ENCODE assay signal across 26 cellular contexts in genomic region chr3:147364771-147365170, GRCh38. TPM values are rescaled to one million over a fixed set of nuclear protein-coding genes. Genes with fewer than 3 reads are reported as not detected.
DNase-seq lines count a peak whose midpoint lies in the region; ATAC-seq, FAIRE-seq and TF ChIP-seq lines count a peak whose summit lies in the region.
"Had no signal": no experiment of that assay in that cellular context is flagged by ENCODE, and none has a peak within 500 bp of the region (broad histone marks: within the 10 kb centered on the region; RNA-seq: fewer than 3 reads in every experiment).

No MANE protein-coding gene starts in this region.

- no peak overlapping the region for H3K18ac ChIP-seq in H9 (ENCODE audit: insufficient read length, low read depth, low read length)

- H3K4me3 ChIP-seq in endothelial cell of umbilical vein (replicated peaks in 1 of 3; ENCODE audit: insufficient read depth in 1 of 3, low read depth in 1 of 3, low read length in 3 of 3): no peak overlapping the region
- H3K4me3 ChIP-seq in neural progenitor cell: no peak overlapping the region
- H3K4me3 ChIP-seq in psoas muscle: no peak overlapping the region
- H3K4me3 ChIP-seq: BLaER1 had no signal

- H3T11ph ChIP-seq in H9 (ENCODE audit: low read length): no peak overlapping the region

- H3K79me1 ChIP-seq in H9 (ENCODE audit: insufficient read depth, low read depth, low read length, poor library complexity, severe bottlenecking): no peaks in the 10 kb centered on the region

- peaks cover 13% of the 10 kb centered on the region for H3F3A ChIP-seq in neural progenitor cell (ENCODE audit: low read depth)

- H2AK5ac ChIP-seq in H9 (ENCODE audit: insufficient read length, low read length): no peak overlapping the region

- H2BK12ac ChIP-seq in H9 (ENCODE audit: insufficient read length, low read depth, low read length): no peak overlapping the region

- H3K27me3 ChIP-seq in endothelial cell of umbilical vein (ENCODE audit: control insufficient read depth in 2 of 2, insufficient read depth in 2 of 2, low read length in 2 of 2): peaks cover 74 to 98% of the 10 kb centered on the region in 2 experiments
- H3K27me3 ChIP-seq in neural progenitor cell: peaks cover 100% of the 10 kb centered on the region
- peaks cover 58% of the 10 kb centered on the region for H3K27me3 ChIP-seq in H9 (ENCODE audit: insufficient read depth, low read length)
- peaks cover 8 to 66% (median 19%) of the 10 kb centered on the region in 3 donors for H3K27me3 ChIP-seq in psoas muscle (ENCODE audit: insufficient read depth in 3 of 3, low read length in 2 of 3)

- H4K91ac ChIP-seq in H9 (ENCODE audit: insufficient read length, low read depth, low read length): no peak overlapping the region

- H3K56ac ChIP-seq in H9 (ENCODE audit: insufficient read length, low read depth, low read length): no peak overlapping the region

- no TSS peak for BruUV-seq in endothelial cell of umbilical vein (replicated peaks; lab: Mats Ljungman, UMichigan)

- H3K36me3 Mint-ChIP-seq in brain (no peaks in the 10 kb centered on the region), neural progenitor cell (peaks cover 4% of the 10 kb centered on the region), H9 (ENCODE audit: insufficient read depth in 1 of 3, low read depth in 3 of 3) (no peaks in the 10 kb centered on the region)
- H3K36me3 Mint-ChIP-seq: CD4-positive, alpha-beta memory T cell; CD4-positive, CD25-positive, alpha-beta regulatory T cell had no signal

- H3K4me1 Mint-ChIP-seq in brain (peaks cover 39% of the 10 kb centered on the region), neural progenitor cell (peaks cover 83% of the 10 kb centered on the region), H9 (peaks cover 16 to 41% of the 10 kb centered on the region in 2 experiments)
- H3K4me1 Mint-ChIP-seq: CD14-positive monocyte; CD4-positive, alpha-beta memory T cell; CD8-positive, alpha-beta memory T cell had no signal

- no peak overlapping the region for H3K4ac ChIP-seq in H9 (ENCODE audit: low read depth, low read length)

- H3K9me3 Mint-ChIP-seq in brain: peaks cover 0 to 2% (median 0%) of the 10 kb centered on the region in 5 experiments
- no peaks in the 10 kb centered on the region for H3K9me3 Mint-ChIP-seq in neural progenitor cell
- H3K9me3 Mint-ChIP-seq in H9: peaks cover 0 to 3% of the 10 kb centered on the region in 2 experiments; a peak in 1 of 5 replicates

- intact Hi-C loops in endothelial cell of umbilical vein (cut with micrococcal nuclease) (no loop called here), psoas muscle (cut with DNase I) (loop anchor here in 1 of 2 donors (10.0 kb wide), 1 partner anchor 250 kb away; no protein-coding TSS in a partner anchor)

- TF ChIP-seq POLR2A in endothelial cell of umbilical vein (IDR thresholded peaks at IDR 0.05; ENCODE audit: low read depth, low read length): no peak

- 100% methylated on average over 1 of the region's 1 CpG for WGBS in H9 (ENCODE audit: extremely low coverage, insufficient read length, low lambda C conversion rate)
- WGBS in psoas muscle, 3 donors: 56 to 86% (median 76%) methylated on average over 1 of the region's 1 CpG

- H2BK15ac ChIP-seq in H9 (ENCODE audit: low read depth, low read length): no peak overlapping the region

- H3K27ac Mint-ChIP-seq in brain: peak overlapping the region in 4 of 5 experiments; percentile 22 to 87 (median 70)
- H3K27ac Mint-ChIP-seq in neural progenitor cell: peak overlapping the region; percentile 34
- no peak overlapping the region for H3K27ac Mint-ChIP-seq in H9
- H3K27ac Mint-ChIP-seq: CD14-positive monocyte; CD4-positive, alpha-beta memory T cell; CD4-positive, CD25-positive, alpha-beta regulatory T cell had no signal

- H2AFZ ChIP-seq in endothelial cell of umbilical vein (ENCODE audit: low read depth, low read length) (no peak overlapping the region), neural progenitor cell (replicated peaks) (no peak overlapping the region), H9 (ENCODE audit: low read length) (no peak overlapping the region)

- POLR2A ChIA-PET in endothelial cell of umbilical vein (lab: Charles Lee): no interaction called here

- H3K4me1 ChIP-seq in endothelial cell of umbilical vein (ENCODE audit: control insufficient read depth, extremely low read depth, insufficient read depth, low read length) (no peaks in the 10 kb centered on the region), neural progenitor cell (peaks cover 19% of the 10 kb centered on the region), H9 (ENCODE audit: insufficient read depth, low read length) (no peaks in the 10 kb centered on the region), psoas muscle (no peaks in the 10 kb centered on the region)
- H3K4me1 ChIP-seq: BE2C, Caco-2 had no signal

- no peak overlapping the region for H3K27ac ChIP-seq in endothelial cell of umbilical vein (ENCODE audit: insufficient read depth, low read depth, low read length)
- no peak overlapping the region for H3K27ac ChIP-seq in neural progenitor cell
- H3K27ac ChIP-seq in H9 (ENCODE audit: insufficient read length, low read depth, low read length): no peak overlapping the region
- no peak overlapping the region for H3K27ac ChIP-seq in psoas muscle
- H3K27ac ChIP-seq: BLaER1 had no signal

- H3K4me2 ChIP-seq in endothelial cell of umbilical vein (ENCODE audit: insufficient read depth, low read length) (no peak overlapping the region), neural progenitor cell (no peak overlapping the region), H9 (ENCODE audit: insufficient read depth, insufficient read length, low read length) (no peak overlapping the region)
- H3K4me2 ChIP-seq: BLaER1 had no signal

- H3K4me3 Mint-ChIP-seq in brain: peak overlapping the region in 3 of 5 experiments; percentile 9 to 71 (median 40)
- H3K4me3 Mint-ChIP-seq in neural progenitor cell: peak overlapping the region; percentile 51
- H3K4me3 Mint-ChIP-seq in H9: no peak overlapping the region
- H3K4me3 Mint-ChIP-seq: CD4-positive, alpha-beta memory T cell; CD4-positive, CD25-positive, alpha-beta regulatory T cell; CD8-positive, alpha-beta memory T cell had no signal

- H2BK5ac ChIP-seq in H9 (ENCODE audit: insufficient read length, low read length): no peak overlapping the region

- H2BK20ac ChIP-seq in H9 (ENCODE audit: low read depth, low read length, poor library complexity, severe bottlenecking): no peak overlapping the region

- H3K9ac ChIP-seq in endothelial cell of umbilical vein (replicated peaks; ENCODE audit: extremely low read depth, insufficient read depth, low read length) (no peak overlapping the region), neural progenitor cell (no peak overlapping the region), H9 (ENCODE audit: extremely low read depth, insufficient read length, low read length) (no peak overlapping the region)
- H3K9ac ChIP-seq: BLaER1 had no signal

- H3K23ac ChIP-seq in H9 (ENCODE audit: insufficient read length, low read depth, low read length): no peak overlapping the region

- H4K20me1 ChIP-seq in endothelial cell of umbilical vein (replicated peaks; ENCODE audit: control insufficient read depth, extremely low read depth, insufficient read depth, low read length) (no peaks in the 10 kb centered on the region), neural progenitor cell (ENCODE audit: low read depth) (peaks cover 43% of the 10 kb centered on the region), H9 (ENCODE audit: control insufficient read depth, insufficient read depth, insufficient read length) (no peaks in the 10 kb centered on the region)
- H4K20me1 ChIP-seq: BLaER1 had no signal

- H3K23me2 ChIP-seq in H9 (ENCODE audit: insufficient read length, low read depth, low read length, poor library complexity, severe bottlenecking): peaks cover 8% of the 10 kb centered on the region

- dilution Hi-C loops in endothelial cell of umbilical vein (cut with MboI; ENCODE audit: extremely low pct_ligation_motif_present, low sequenced_read_pairs): no loop called here

- DNase-seq in endothelial cell of umbilical vein (ENCODE audit: low read depth, low spot score) (no peak), neural progenitor cell (ENCODE audit: low spot score) (no peak), H9 (no peak), psoas muscle (no peak), COLO829 (ENCODE audit: low spot score) (no peak)
- DNase-seq: 8988T; ACHN; BE2C; C1 segment of cervical spinal cord; Caco-2; Calu3; CD4-positive, alpha-beta memory T cell; CD4-positive, CD25-positive, alpha-beta regulatory T cell; CD8-positive, alpha-beta memory T cell; DMS79 treated with DMSO at 0.1 percent for 48 hours; GF-D8 had no signal

- no peak overlapping the region for H2BK120ac ChIP-seq in H9 (ENCODE audit: low read depth, low read length, poor library complexity, severe bottlenecking)

- H4K5ac ChIP-seq in H9 (ENCODE audit: insufficient read length, low read depth, low read length): no peak overlapping the region

- no peak overlapping the region for H4K8ac ChIP-seq in H9 (replicated peaks; ENCODE audit: insufficient read length, low read depth, low read length)

- H3K9me3 ChIP-seq in endothelial cell of umbilical vein (replicated peaks; ENCODE audit: control insufficient read depth, insufficient read depth, low read length) (no peaks in the 10 kb centered on the region), neural progenitor cell (ENCODE audit: low read depth) (no peaks in the 10 kb centered on the region), H9 (ENCODE audit: control insufficient read depth, low read depth, low read length) (no peaks in the 10 kb centered on the region), psoas muscle (no peaks in the 10 kb centered on the region)
- H3K9me3 ChIP-seq: BE2C, Caco-2 had no signal

- H3K27me3 Mint-ChIP-seq in brain: peaks cover 94% of the 10 kb centered on the region
- H3K27me3 Mint-ChIP-seq in neural progenitor cell (ENCODE audit: insufficient read depth, low read depth): peaks cover 13% of the 10 kb centered on the region
- H3K27me3 Mint-ChIP-seq in H9 (ENCODE audit: low read depth): peaks cover 98% of the 10 kb centered on the region

- H3K36me3 ChIP-seq in endothelial cell of umbilical vein (ENCODE audit: control insufficient read depth in 2 of 2, extremely low read depth in 1 of 2, insufficient read depth in 2 of 2, low read length in 2 of 2) (no peaks in the 10 kb centered on the region), neural progenitor cell (no peaks in the 10 kb centered on the region), psoas muscle (ENCODE audit: insufficient read depth in 1 of 2, low read depth in 1 of 2) (no peaks in the 10 kb centered on the region)
- H3K36me3 ChIP-seq: BE2C, BLaER1 had no signal

- no peaks in the 10 kb centered on the region for H3K9me1 ChIP-seq in endothelial cell of umbilical vein (replicated peaks; ENCODE audit: control insufficient read depth, extremely low read depth, insufficient read depth, low read length)

- no peak overlapping the region for H3K14ac ChIP-seq in H9 (ENCODE audit: insufficient read depth, low read length)

- CTCF ChIA-PET in endothelial cell of umbilical vein (lab: Charles Lee): no interaction called here

- no peak for FAIRE-seq in endothelial cell of umbilical vein (lab: Jason Lieb, UNC)
- FAIRE-seq: A204.1, D721Med, G401.6, GM12891, GM19239 had no signal

- H3K79me2 ChIP-seq in endothelial cell of umbilical vein (ENCODE audit: control insufficient read depth, insufficient read depth, low read length) (no peaks in the 10 kb centered on the region), neural progenitor cell (ENCODE audit: low read depth) (no peaks in the 10 kb centered on the region), H9 (ENCODE audit: insufficient read depth, low read length) (no peaks in the 10 kb centered on the region)

- TF ChIP-seq CTCF in brain (conservative IDR thresholded peaks at IDR 0.05) (no peak), endothelial cell of umbilical vein (IDR thresholded peaks at IDR 0.05; ENCODE audit: extremely low read depth in 1 of 2, insufficient read depth in 1 of 2, low read depth in 1 of 2, low read length in 2 of 2) (no peak), neural progenitor cell (IDR thresholded peaks at IDR 0.05) (no peak), H9 (conservative IDR thresholded peaks at IDR 0.05) (no peak), psoas muscle (IDR thresholded peaks at IDR 0.05) (no peak)

- ATAC-seq in HG02973 (IDR thresholded peaks at IDR 0.05; ENCODE audit: unreplicated experiment): no peak
- no peak for ATAC-seq in psoas muscle

RNA-seq across cellular contexts. Expression of gene ZIC4, which starts 41.6 kb away (rescaled TPM):
- polyA plus RNA-seq in brain (ENCODE audit: insufficient read depth, low read depth, low replicate concordance) (0.49 TPM), endothelial cell of umbilical vein (not detected in 2 replicates), psoas muscle (under 1 TPM; 0.10 to 1.00 (median 0.13) TPM)
- total RNA-seq in endothelial cell of umbilical vein (not detected in 2 replicates), neural progenitor cell (ENCODE audit: low replicate concordance) (0.25 and 0.64 TPM in 2 replicates), H9 (2021) (not detected in 2 replicates), psoas muscle (under 1 TPM; 0.15 to 0.73 (median 0.57) TPM)
- not detected in 2 replicates for polyA plus RNA-seq in endothelial cell of umbilical vein (2011; cell fraction: cytosol; rRNA removed)
- polyA plus RNA-seq in endothelial cell of umbilical vein (2011; cell fraction: nucleus; rRNA removed): not detected in 2 replicates
- polyA plus RNA-seq in endothelial cell of umbilical vein (2012): not detected in 2 replicates
- polyA minus RNA-seq in endothelial cell of umbilical vein: not detected in 2 replicates
- polyA minus RNA-seq in endothelial cell of umbilical vein (2011; cell fraction: cytosol; rRNA and poly(A)+ RNA removed): not detected
- not detected in 2 replicates for polyA minus RNA-seq in endothelial cell of umbilical vein (2011; cell fraction: nucleus; rRNA and poly(A)+ RNA removed)
- total RNA-seq: Caco-2; Calu3; CD4-positive, alpha-beta memory T cell; CD4-positive, CD25-positive, alpha-beta regulatory T cell; CD8-positive, alpha-beta memory T cell had no signal
- polyA plus RNA-seq: AG04450; CD14-positive monocyte; CD4-positive, alpha-beta memory T cell; CD4-positive, CD25-positive, alpha-beta regulatory T cell; CD8-positive, alpha-beta memory T cell had no signal

RNA-seq across cellular contexts. Expression of gene ZIC1, which starts 44.4 kb away (rescaled TPM):
- 13.4 TPM for polyA plus RNA-seq in brain (ENCODE audit: insufficient read depth, low read depth, low replicate concordance)
- total RNA-seq in endothelial cell of umbilical vein: not detected in 2 replicates
- not detected in 2 replicates for polyA plus RNA-seq in endothelial cell of umbilical vein
- polyA plus RNA-seq in endothelial cell of umbilical vein (2011; cell fraction: cytosol; rRNA removed): not detected in 2 replicates
- not detected in 2 replicates for polyA plus RNA-seq in endothelial cell of umbilical vein (2011; cell fraction: nucleus; rRNA removed)
- polyA plus RNA-seq in endothelial cell of umbilical vein (2012): not detected in 2 replicates
- polyA minus RNA-seq in endothelial cell of umbilical vein: not detected in 2 replicates
- polyA minus RNA-seq in endothelial cell of umbilical vein (2011; cell fraction: cytosol; rRNA and poly(A)+ RNA removed): not detected
- not detected in 2 replicates for polyA minus RNA-seq in endothelial cell of umbilical vein (2011; cell fraction: nucleus; rRNA and poly(A)+ RNA removed)
- total RNA-seq in neural progenitor cell (ENCODE audit: low replicate concordance): 0.56 and 0.84 TPM in 2 replicates
- not detected in 2 replicates for total RNA-seq in H9 (2021)
- total RNA-seq in psoas muscle: 1 to 10 TPM; 3.5 to 7.3 (median 5.1) TPM
- 10 to 100 TPM in 1 of 3 donors, 1 to 10 TPM in 2; 2.3 to 10.2 (median 3.5) TPM for polyA plus RNA-seq in psoas muscle
- total RNA-seq: Caco-2; Calu3; CD4-positive, alpha-beta memory T cell; CD4-positive, CD25-positive, alpha-beta regulatory T cell; CD8-positive, alpha-beta memory T cell had no signal
- polyA plus RNA-seq: AG04450; CD14-positive monocyte; CD4-positive, alpha-beta memory T cell; CD4-positive, CD25-positive, alpha-beta regulatory T cell; CD8-positive, alpha-beta memory T cell had no signal

Comparison
In these comparisons a context has a peak if more than half of its experiments do, and no peak if none do; other contexts are left out.
1. H3K27ac Mint-ChIP-seq: peak in brain (4 of 5) and neural progenitor cell (single experiment); none in H9 (0 of 3).
2. H3K4me3 Mint-ChIP-seq: peak in brain (3 of 5) and neural progenitor cell (single experiment); none in H9 (0 of 2).